18 cellular contexts compared by ENCODE assay signal in genomic region chr18:2376707-2377106, GRCh38.
"Had no signal": no experiment of that assay in that cellular context is flagged by ENCODE, and none has a peak within 500 bp of the region (broad histone marks: within the 10 kb centered on the region; RNA-seq: fewer than 3 reads in every experiment).

No MANE protein-coding gene starts in this region.

- H3K9me3 ChIP-seq: MG63 had no signal

- H3K4me3 ChIP-seq: MG63 had no signal

- H3K27me3 ChIP-seq: MG63 had no signal

- ATAC-seq: SK-N-SH treated with all-trans-retinoic acid at 6 μM for 48 hours had no signal

- H3K36me3 ChIP-seq: MG63 had no signal

- DNase-seq: Karpas-422, KG1, MG63, NCI-H1092, NCI-H1105 treated with DMSO at 0.1 percent for 48 hours, NCI-H1417 treated with DMSO at 0.1 percent for 48 hours, NCI-H146, NCI-H1694 treated with DMSO at 0.1 percent for 48 hours, NCI-H1930, NCI-H2081, NCI-H2107, NCI-H2227 treated with DMSO at 0.1 percent for 48 hours, NCI-H524, NCI-H526 treated with DMSO at 0.1 percent for 48 hours, NCI-H748 treated with DMSO at 0.1 percent for 48 hours, RPMI8226, SHP77 had no signal
